Comparison of ENCODE assay signal across 10 cellular contexts in the genomic region with DNA sequence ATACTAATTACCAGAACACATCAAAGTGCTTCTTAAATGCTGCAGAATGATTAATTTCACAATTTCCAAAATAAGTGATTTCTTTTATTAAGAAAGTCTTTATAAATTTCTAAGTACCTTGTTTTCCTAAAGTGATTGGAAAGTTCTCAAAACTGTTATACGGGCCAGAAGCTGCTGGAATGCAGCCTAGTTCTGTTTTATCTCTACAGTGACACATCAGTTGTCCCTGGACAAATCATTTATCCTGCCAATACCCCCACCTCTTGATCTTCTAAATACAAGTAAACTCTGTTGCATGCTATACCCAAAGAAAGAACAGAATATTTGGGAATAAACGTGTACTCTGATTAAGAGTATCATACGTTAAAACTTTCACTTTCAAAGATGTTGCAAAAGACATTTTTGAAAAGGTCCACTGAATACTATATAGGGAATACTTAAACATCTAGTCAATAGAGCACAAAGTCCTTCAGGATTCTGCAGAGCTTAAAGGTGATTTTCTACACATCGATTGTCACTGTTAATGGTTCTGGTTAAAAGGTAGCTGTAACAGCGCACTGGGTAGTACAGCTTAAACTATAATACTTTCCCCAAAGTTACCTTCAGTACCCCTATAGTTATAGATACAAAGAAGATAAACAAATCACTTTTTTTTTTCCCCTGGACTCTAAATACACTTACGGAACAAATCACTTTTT.
DNase-seq lines count a peak whose midpoint lies in the region; ATAC-seq, FAIRE-seq and TF ChIP-seq lines count a peak whose summit lies in the region.
"Had no signal": no experiment of that assay in that cellular context is flagged by ENCODE, and none has a peak within 500 bp of the region (broad histone marks: within the 10 kb centered on the region; RNA-seq: fewer than 3 reads in every experiment).

No MANE protein-coding gene starts in this region.

- H3K36me3 ChIP-seq in breast epithelium (no peaks in the 10 kb centered on the region), brain microvascular endothelial cell (replicated peaks) (no peaks in the 10 kb centered on the region), liver (ENCODE audit: control insufficient read depth in 4 of 4, insufficient read depth in 3 of 4, low read depth in 1 of 4, low read length in 3 of 4) (peaks cover 0 to 12% (median 6%) of the 10 kb centered on the region in 4 donors), upper lobe of right lung (peaks cover 25% of the 10 kb centered on the region)
- H3K36me3 ChIP-seq: pancreas had no signal

- no TSS peak for BruUV-seq in MCF 10A (replicated peaks; lab: Mats Ljungman, UMichigan)

- H3K27me3 ChIP-seq in breast epithelium (no peaks in the 10 kb centered on the region), brain microvascular endothelial cell (replicated peaks) (no peaks in the 10 kb centered on the region), liver (ENCODE audit: control insufficient read depth in 4 of 4, insufficient read depth in 4 of 4, low read length in 3 of 4) (no peaks in the 10 kb centered on the region), upper lobe of right lung (no peaks in the 10 kb centered on the region)
- H3K27me3 ChIP-seq: pancreas had no signal

- TF ChIP-seq POLR2A in breast epithelium (IDR thresholded peaks at IDR 0.05) (no peak), GM12892 (IDR thresholded peaks at IDR 0.05; ENCODE audit: low read depth, low read length) (no peak)

- H3K4me3 Mint-ChIP-seq in MCF 10A (ENCODE audit: unreplicated experiment): no peak overlapping the region

- H3K9me3 ChIP-seq in breast epithelium (no peaks in the 10 kb centered on the region), liver (ENCODE audit: control insufficient read depth in 4 of 4, low read length in 3 of 4) (no peaks in the 10 kb centered on the region), upper lobe of right lung (no peaks in the 10 kb centered on the region)
- H3K9me3 ChIP-seq: pancreas had no signal

- H3K4me3 ChIP-seq in breast epithelium (peak overlapping the region in 2 of 3 donors; percentile 9 to 37), brain microvascular endothelial cell (ENCODE audit: low read depth, low read length) (no peak overlapping the region), liver (ENCODE audit: low read depth in 1 of 3, low read length in 3 of 3) (no peak overlapping the region), upper lobe of right lung (peak overlapping the region; percentile 0)

- ATAC-seq in upper lobe of right lung (no peak), HG03139 (IDR thresholded peaks at IDR 0.05; ENCODE audit: unreplicated experiment) (no peak)

- intact Hi-C loops in breast epithelium (cut with DNase I; ENCODE audit: low total_unique reads): no loop called here
- intact Hi-C loops in MCF 10A (cut with micrococcal nuclease): no loop called here
- intact Hi-C loops in upper lobe of right lung (cut with DNase I): no loop called here

- H3K4me1 ChIP-seq in breast epithelium (no peaks in the 10 kb centered on the region), liver (ENCODE audit: control insufficient read depth in 4 of 4, insufficient read depth in 4 of 4, low read length in 3 of 4) (peaks cover 6 to 38% (median 22%) of the 10 kb centered on the region in 4 donors), upper lobe of right lung (peaks cover 25% of the 10 kb centered on the region)

- H3K9me3 Mint-ChIP-seq in MCF 10A (ENCODE audit: unreplicated experiment): peaks cover 9% of the 10 kb centered on the region

- DNase-seq in breast epithelium (ENCODE audit: low spot score in 2 of 2): no peak
- no peak for DNase-seq in MCF 10A (ENCODE audit: unreplicated experiment)
- peak; percentile 17 for DNase-seq in brain microvascular endothelial cell
- DNase-seq in upper lobe of right lung: no peak
- no peak for DNase-seq in GM12892 (ENCODE audit: insufficient read length)
- no peak for DNase-seq in amygdala (lab: John Stamatoyannopoulos, UW)
- DNase-seq: NCI-H82, pancreas had no signal

- FAIRE-seq in GM12892 (lab: Jason Lieb, UNC): no peak
- FAIRE-seq: pancreas had no signal

- H3K27ac Mint-ChIP-seq in MCF 10A (ENCODE audit: low read depth, unreplicated experiment): no peak overlapping the region

- H3K9ac ChIP-seq in liver (ENCODE audit: low read depth in 1 of 2, low read length in 2 of 2): peak overlapping the region; percentile 16 to 36

- POLR2A ChIA-PET in MCF 10A (lab: Yijun Ruan, JAX): interaction anchor here (0.9 to 1.0 kb wide), 3 partner anchors 10 to 148 kb away, joined by 3 read pairs; no protein-coding TSS in a partner anchor

- no peaks in the 10 kb centered on the region for H3K27me3 Mint-ChIP-seq in MCF 10A (ENCODE audit: insufficient read depth, unreplicated experiment)

- peaks cover 12% of the 10 kb centered on the region for H3K4me1 Mint-ChIP-seq in MCF 10A (ENCODE audit: insufficient read depth, unreplicated experiment)

- CTCF ChIA-PET in MCF 10A (lab: Yijun Ruan, JAX): interaction anchor here (0.7 to 2.5 kb wide), 5 partner anchors 49 to 297 kb away, joined by 3 to 12 read pairs (median 4); no protein-coding TSS in a partner anchor

- TF ChIP-seq RAD21 in liver (IDR thresholded peaks at IDR 0.05): peak; percentile 28 to 29

- H3K27ac ChIP-seq in breast epithelium (peak overlapping the region in 1 of 2 donors; percentile 37), brain microvascular endothelial cell (no peak overlapping the region), liver (ENCODE audit: low read depth in 1 of 2, low read length in 2 of 2) (peak overlapping the region; percentile 21 to 37), upper lobe of right lung (no peak overlapping the region)

- TF ChIP-seq CTCF in breast epithelium (IDR thresholded peaks at IDR 0.05) (no peak), MCF 10A (IDR thresholded peaks at IDR 0.05; ENCODE audit: unreplicated experiment) (no peak), brain microvascular endothelial cell (IDR thresholded peaks at IDR 0.05; ENCODE audit: low read depth, low read length, missing control alignments) (no peak), liver (IDR thresholded peaks at IDR 0.05; ENCODE audit: low read depth, low read length, missing input control) (no peak), upper lobe of right lung (IDR thresholded peaks at IDR 0.05) (no peak)

- 18% methylated on average over 6 of the region's 6 CpGs for WGBS in liver

- peaks cover 15% of the 10 kb centered on the region for H3K36me3 Mint-ChIP-seq in MCF 10A (ENCODE audit: insufficient read depth, unreplicated experiment)

- in situ Hi-C loops in brain microvascular endothelial cell (cut with HindIII; ENCODE audit: low pct_ligation_motif_present, low sequenced_read_pairs): no loop called here

TF ChIP-seq in liver, 16 proteins besides CTCF, POLR2A, EP300 and RAD21:
- TF ChIP-seq HNF4A (conservative IDR thresholded peaks at IDR 0.05): peak in 1 of 2 donors; percentile 38
- TF ChIP-seq, protein P1, sequence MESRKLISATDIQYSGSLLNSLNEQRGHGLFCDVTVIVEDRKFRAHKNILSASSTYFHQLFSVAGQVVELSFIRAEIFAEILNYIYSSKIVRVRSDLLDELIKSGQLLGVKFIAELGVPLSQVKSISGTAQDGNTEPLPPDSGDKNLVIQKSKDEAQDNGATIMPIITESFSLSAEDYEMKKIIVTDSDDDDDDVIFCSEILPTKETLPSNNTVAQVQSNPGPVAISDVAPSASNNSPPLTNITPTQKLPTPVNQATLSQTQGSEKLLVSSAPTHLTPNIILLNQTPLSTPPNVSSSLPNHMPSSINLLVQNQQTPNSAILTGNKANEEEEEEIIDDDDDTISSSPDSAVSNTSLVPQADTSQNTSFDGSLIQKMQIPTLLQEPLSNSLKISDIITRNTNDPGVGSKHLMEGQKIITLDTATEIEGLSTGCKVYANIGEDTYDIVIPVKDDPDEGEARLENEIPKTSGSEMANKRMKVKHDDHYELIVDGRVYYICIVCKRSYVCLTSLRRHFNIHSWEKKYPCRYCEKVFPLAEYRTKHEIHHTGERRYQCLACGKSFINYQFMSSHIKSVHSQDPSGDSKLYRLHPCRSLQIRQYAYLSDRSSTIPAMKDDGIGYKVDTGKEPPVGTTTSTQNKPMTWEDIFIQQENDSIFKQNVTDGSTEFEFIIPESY (IDR thresholded peaks at IDR 0.05): peak; percentile 11
- no peak for TF ChIP-seq TAF1 (conservative IDR thresholded peaks at IDR 0.05)

Comparison
In these comparisons a context has a peak if more than half of its experiments do, and no peak if none do; other contexts are left out.
1. H3K27ac ChIP-seq: peak in liver (2 of 2); none in brain microvascular endothelial cell (single experiment) and upper lobe of right lung (single experiment).
2. H3K4me3 ChIP-seq: peak in breast epithelium (2 of 3) and upper lobe of right lung (single experiment); none in brain microvascular endothelial cell (single experiment) and liver (0 of 3).